Comparison of ENCODE assay signal across 8 cellular contexts in genomic region chr5:54895816-54896341, GRCh38.
A peak's percentile ranks its signal among the peaks of the same experiment; 100 is the strongest.
DNase-seq lines count a peak whose midpoint lies in the region; ATAC-seq and TF ChIP-seq lines count a peak whose summit lies in the region.

No MANE protein-coding gene starts in this region.

- peaks cover 4% of the 10 kb centered on the region for H3K36me3 Mint-ChIP-seq in CD4-positive, CD25-positive, alpha-beta regulatory T cell
- H3K36me3 Mint-ChIP-seq in GM23338 (ENCODE audit: low read depth), result no peaks in the 10 kb centered on the region

- peaks cover 55% of the 10 kb centered on the region for H3K27me3 Mint-ChIP-seq in CD4-positive, CD25-positive, alpha-beta regulatory T cell
- H3K27me3 Mint-ChIP-seq in GM23338 (ENCODE audit: insufficient read depth, low read depth, poor library complexity), result no peaks in the 10 kb centered on the region

- H3K9me3 ChIP-seq in CD4-positive, CD25-positive, alpha-beta regulatory T cell (ENCODE audit: control insufficient read depth in 2 of 2, low read length in 2 of 2), result no peaks in the 10 kb centered on the region
- H3K9me3 ChIP-seq in Panc1 (ENCODE audit: control insufficient read depth, insufficient read depth, low read depth, low read length), result no peaks in the 10 kb centered on the region

- H3K79me2 ChIP-seq in GM23338 (replicated peaks; ENCODE audit: insufficient read depth), result no peaks in the 10 kb centered on the region

- POLR2A ChIA-PET in Panc1 (lab: Charles Lee), result no interaction called here

- no peaks in the 10 kb centered on the region for H3K36me3 ChIP-seq in CD4-positive, CD25-positive, alpha-beta regulatory T cell (ENCODE audit: control insufficient read depth, insufficient read depth, low read length)
- H3K36me3 ChIP-seq in GM23338 (ENCODE audit: insufficient read depth) (no peaks in the 10 kb centered on the region), Panc1 (ENCODE audit: control insufficient read depth, insufficient read depth, low read length) (no peaks in the 10 kb centered on the region)

- no peaks in the 10 kb centered on the region for H3F3A ChIP-seq in GM23338 (replicated peaks; ENCODE audit: low read depth)

- no peaks in the 10 kb centered on the region for H3K9me2 ChIP-seq in GM23338 (ENCODE audit: insufficient read depth)

- peaks cover 41% of the 10 kb centered on the region for H3K27me3 ChIP-seq in CD4-positive, CD25-positive, alpha-beta regulatory T cell (ENCODE audit: control insufficient read depth, insufficient read depth, low read length)
- H3K27me3 ChIP-seq in GM23338 (ENCODE audit: insufficient read depth), result no peaks in the 10 kb centered on the region
- H3K27me3 ChIP-seq in Panc1 (ENCODE audit: control insufficient read depth, insufficient read depth, low read length), result peaks cover 6% of the 10 kb centered on the region; the same call in 1 of the 2 replicates

- intact Hi-C loops in Panc1 (cut with micrococcal nuclease; ENCODE audit: unreplicated experiment), result no loop called here

- no peaks in the 10 kb centered on the region for H4K20me1 ChIP-seq in GM23338 (replicated peaks; ENCODE audit: insufficient read depth)

- no TSS peak for BruUV-seq in Panc1 (replicated peaks; lab: Mats Ljungman, UMichigan)

- peak overlapping the region in 1 of 3 donors; percentile 35 for H3K27ac Mint-ChIP-seq in CD4-positive, CD25-positive, alpha-beta regulatory T cell
- no peak overlapping the region for H3K27ac Mint-ChIP-seq in GM23338

- CTCF ChIA-PET in Panc1 (lab: Charles Lee), result interaction anchor here (0.6 kb wide), 1 partner anchor 45 kb away, joined by 3 read pairs; no protein-coding TSS in a partner anchor

- ATAC-seq in CD4-positive, CD25-positive, alpha-beta regulatory T cell (ENCODE audit: low read depth in 2 of 2), result no peak
- ATAC-seq in GM23338, result peak; percentile 58
- ATAC-seq in Panc1, result peak; percentile 71; the same call in 1 of the 2 replicates
- ATAC-seq in HG02759 (IDR thresholded peaks at IDR 0.05; ENCODE audit: unreplicated experiment), result no peak

- peak in 1 of 3 donors; percentile 20 for DNase-seq in CD4-positive, CD25-positive, alpha-beta regulatory T cell
- DNase-seq in GM23338 (ENCODE audit: low spot score) (peak; percentile 56), Panc1 (ENCODE audit: low read depth, low spot score) (no peak), epithelial cell of esophagus (ENCODE audit: low read depth) (peak; percentile 76), occipital lobe (lab: John Stamatoyannopoulos, UW) (peak; percentile 30), cerebellar nuclear complex (lab: John Stamatoyannopoulos, UW) (no peak)
- no peak for DNase-seq in stimulated activated CD4-positive, alpha-beta T cell treated with anti-CD3 and anti-CD28 coated beads, Interleukin-4, amount 100 ng/mL, for 4 hours

- H3K4me1 ChIP-seq in CD4-positive, CD25-positive, alpha-beta regulatory T cell (ENCODE audit: control insufficient read depth, insufficient read depth, low read length, poor library complexity, severe bottlenecking), result no peaks in the 10 kb centered on the region
- no peaks in the 10 kb centered on the region for H3K4me1 ChIP-seq in GM23338 (ENCODE audit: insufficient read depth)
- no peaks in the 10 kb centered on the region for H3K4me1 ChIP-seq in Panc1 (ENCODE audit: control insufficient read depth, insufficient read depth, low read length)

- H3K27ac ChIP-seq in CD4-positive, CD25-positive, alpha-beta regulatory T cell (ENCODE audit: insufficient read depth, low read length, poor library complexity, severe bottlenecking), result no peak overlapping the region
- H3K27ac ChIP-seq in GM23338 (ENCODE audit: low read depth), result no peak overlapping the region
- no peak overlapping the region for H3K27ac ChIP-seq in Panc1 (ENCODE audit: low read length)

- peak overlapping the region in 1 of 4 donors; percentile 52 for H3K4me3 Mint-ChIP-seq in CD4-positive, CD25-positive, alpha-beta regulatory T cell
- H3K4me3 Mint-ChIP-seq in GM23338, result no peak overlapping the region

- in situ Hi-C loops in Panc1 (cut with HindIII; ENCODE audit: low pct_unique_long_range_greater_than_20kb, low sequenced_read_pairs), result no loop called here

- no peaks in the 10 kb centered on the region for H3K9me3 Mint-ChIP-seq in CD4-positive, CD25-positive, alpha-beta regulatory T cell
- no peaks in the 10 kb centered on the region; the same call in 2 of the 3 replicates for H3K9me3 Mint-ChIP-seq in GM23338

- H3K4me3 ChIP-seq in CD4-positive, CD25-positive, alpha-beta regulatory T cell (ENCODE audit: low read depth, low read length), result peak overlapping the region; percentile 28
- H3K4me3 ChIP-seq in GM23338, result no peak overlapping the region
- H3K4me3 ChIP-seq in Panc1 (ENCODE audit: low read depth in 2 of 2, low read length in 2 of 2), result no peak overlapping the region
- H3K4me3 ChIP-seq in epithelial cell of esophagus (ENCODE audit: low read length), result no peak overlapping the region

- TF ChIP-seq CTCF in GM23338 (conservative IDR thresholded peaks at IDR 0.05; ENCODE audit: low read depth in 2 of 2), result peak; percentile 52 to 74
- TF ChIP-seq CTCF in Panc1 (IDR thresholded peaks at IDR 0.05), result peak; percentile 63
- peak; percentile 81 for TF ChIP-seq CTCF in epithelial cell of esophagus (IDR thresholded peaks at IDR 0.05; ENCODE audit: insufficient read depth, low read depth, low read length, missing control alignments)

- no peak overlapping the region for H3K4me2 ChIP-seq in GM23338

- H2AFZ ChIP-seq in GM23338, result peak overlapping the region; percentile 23; the same call in 1 of the 2 replicates

- peaks cover 0 to 5% (median 5%) of the 10 kb centered on the region in 4 donors for H3K4me1 Mint-ChIP-seq in CD4-positive, CD25-positive, alpha-beta regulatory T cell
- H3K4me1 Mint-ChIP-seq in GM23338, result no peaks in the 10 kb centered on the region

TF ChIP-seq in GM23338, 12 proteins besides CTCF, POLR2A, EP300 and RAD21:
- TF ChIP-seq EZH2 (IDR thresholded peaks at IDR 0.05; ENCODE audit: low read depth, unreplicated experiment), result no peak
- TF ChIP-seq REST (IDR thresholded peaks at IDR 0.05; ENCODE audit: unreplicated experiment), result no peak
- no peak for TF ChIP-seq STAT1 (IDR thresholded peaks at IDR 0.05; ENCODE audit: unreplicated experiment)
- TF ChIP-seq ZNF331 (CRISPR knock-in tag; IDR thresholded peaks at IDR 0.05; ENCODE audit: low read depth), result no peak

Comparison
In these comparisons a context has a peak if more than half of its experiments do, and no peak if none do; other contexts are left out.
1. ATAC-seq: peak in GM23338 (single experiment) and Panc1 (single experiment); none in CD4-positive, CD25-positive, alpha-beta regulatory T cell (0 of 2) and HG02759 (single experiment).
2. DNase-seq: peak in GM23338 (single experiment), epithelial cell of esophagus (single experiment) and occipital lobe (single experiment); none in Panc1 (single experiment), cerebellar nuclear complex (0 of 2) and stimulated activated CD4-positive, alpha-beta T cell treated with anti-CD3 and anti-CD28 coated beads, Interleukin-4, amount 100 ng/mL, for 4 hours (0 of 2).
3. Peak in every context shown above with its lines, with median percentiles within 50 percentile points of each other: CTCF ChIP-seq.